In genomic region chr9:2771661-2772060, GRCh38 we compare ENCODE assay signal across 1 cellular context.
TF ChIP-seq lines count a peak whose summit lies in the region.

No MANE protein-coding gene starts in this region.

TF ChIP-seq in GM23338, 12 proteins besides CTCF, POLR2A, EP300 and RAD21 (continued from another document):
- TF ChIP-seq EZH2 (IDR thresholded peaks at IDR 0.05; ENCODE audit: low read depth, unreplicated experiment) (no peak), ZNF331 (CRISPR knock-in tag; IDR thresholded peaks at IDR 0.05; ENCODE audit: low read depth) (no peak), ZNF462 (CRISPR knock-in tag; IDR thresholded peaks at IDR 0.05) (no peak)
